In the genomic region with DNA sequence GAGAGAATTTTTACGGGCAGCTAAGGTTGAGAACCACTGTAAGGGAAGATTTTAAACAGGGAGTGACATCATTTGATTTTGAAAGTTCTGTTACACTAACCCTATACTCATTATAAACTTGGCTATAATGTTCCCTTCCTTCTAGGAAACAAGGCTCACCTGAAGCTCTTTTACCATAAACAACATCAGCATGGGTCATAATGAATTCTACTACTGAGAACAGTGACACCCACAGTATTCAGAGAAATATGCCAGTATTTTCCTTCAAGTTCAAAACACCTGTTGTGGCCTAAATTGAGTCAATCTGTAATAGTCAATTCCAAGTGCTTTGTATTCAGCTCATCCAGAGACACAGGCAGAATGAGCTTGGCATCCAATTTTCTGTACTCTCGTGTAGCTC, we compare ENCODE assay signal across 2 cellular contexts.
TF ChIP-seq lines count a peak whose summit lies in the region.

No MANE protein-coding gene starts in this region.

TF ChIP-seq in HCT116, 20 proteins besides CTCF, POLR2A, EP300 and RAD21 (continued from another document):
- TF ChIP-seq, protein P1, sequence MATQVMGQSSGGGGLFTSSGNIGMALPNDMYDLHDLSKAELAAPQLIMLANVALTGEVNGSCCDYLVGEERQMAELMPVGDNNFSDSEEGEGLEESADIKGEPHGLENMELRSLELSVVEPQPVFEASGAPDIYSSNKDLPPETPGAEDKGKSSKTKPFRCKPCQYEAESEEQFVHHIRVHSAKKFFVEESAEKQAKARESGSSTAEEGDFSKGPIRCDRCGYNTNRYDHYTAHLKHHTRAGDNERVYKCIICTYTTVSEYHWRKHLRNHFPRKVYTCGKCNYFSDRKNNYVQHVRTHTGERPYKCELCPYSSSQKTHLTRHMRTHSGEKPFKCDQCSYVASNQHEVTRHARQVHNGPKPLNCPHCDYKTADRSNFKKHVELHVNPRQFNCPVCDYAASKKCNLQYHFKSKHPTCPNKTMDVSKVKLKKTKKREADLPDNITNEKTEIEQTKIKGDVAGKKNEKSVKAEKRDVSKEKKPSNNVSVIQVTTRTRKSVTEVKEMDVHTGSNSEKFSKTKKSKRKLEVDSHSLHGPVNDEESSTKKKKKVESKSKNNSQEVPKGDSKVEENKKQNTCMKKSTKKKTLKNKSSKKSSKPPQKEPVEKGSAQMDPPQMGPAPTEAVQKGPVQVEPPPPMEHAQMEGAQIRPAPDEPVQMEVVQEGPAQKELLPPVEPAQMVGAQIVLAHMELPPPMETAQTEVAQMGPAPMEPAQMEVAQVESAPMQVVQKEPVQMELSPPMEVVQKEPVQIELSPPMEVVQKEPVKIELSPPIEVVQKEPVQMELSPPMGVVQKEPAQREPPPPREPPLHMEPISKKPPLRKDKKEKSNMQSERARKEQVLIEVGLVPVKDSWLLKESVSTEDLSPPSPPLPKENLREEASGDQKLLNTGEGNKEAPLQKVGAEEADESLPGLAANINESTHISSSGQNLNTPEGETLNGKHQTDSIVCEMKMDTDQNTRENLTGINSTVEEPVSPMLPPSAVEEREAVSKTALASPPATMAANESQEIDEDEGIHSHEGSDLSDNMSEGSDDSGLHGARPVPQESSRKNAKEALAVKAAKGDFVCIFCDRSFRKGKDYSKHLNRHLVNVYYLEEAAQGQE (IDR thresholded peaks at IDR 0.05; ENCODE audit: low read depth) = no peak
- TF ChIP-seq MAX (IDR thresholded peaks at IDR 0.05) (no peak), ZNF274 (IDR thresholded peaks at IDR 0.05; ENCODE audit: low read depth, low read length) (no peak), EGR1 (IDR thresholded peaks at IDR 0.05; ENCODE audit: low read depth) (no peak), YY1 (IDR thresholded peaks at IDR 0.05; ENCODE audit: extremely low read depth, insufficient replicate concordance, low read depth, low read length) (no peak), POLR2AphosphoS5 (IDR thresholded peaks at IDR 0.05; ENCODE audit: low read depth, low read length) (no peak), JUND (IDR thresholded peaks at IDR 0.05) (no peak), EZH2phosphoT487 (IDR thresholded peaks at IDR 0.05; ENCODE audit: borderline replicate concordance) (no peak), TCF7L2 (IDR thresholded peaks at IDR 0.05; ENCODE audit: borderline replicate concordance, extremely low read depth, insufficient read depth, insufficient read length) (no peak), SP1 (IDR thresholded peaks at IDR 0.05; ENCODE audit: low read depth) (no peak)

TF ChIP-seq in K562, 482 proteins besides CTCF, POLR2A, EP300 and RAD21 (continued from another document):
- no peak for TF ChIP-seq ZBTB5 (IDR thresholded peaks at IDR 0.05)
